Comparison of ENCODE assay signal across 20 cellular contexts in the genomic region with DNA sequence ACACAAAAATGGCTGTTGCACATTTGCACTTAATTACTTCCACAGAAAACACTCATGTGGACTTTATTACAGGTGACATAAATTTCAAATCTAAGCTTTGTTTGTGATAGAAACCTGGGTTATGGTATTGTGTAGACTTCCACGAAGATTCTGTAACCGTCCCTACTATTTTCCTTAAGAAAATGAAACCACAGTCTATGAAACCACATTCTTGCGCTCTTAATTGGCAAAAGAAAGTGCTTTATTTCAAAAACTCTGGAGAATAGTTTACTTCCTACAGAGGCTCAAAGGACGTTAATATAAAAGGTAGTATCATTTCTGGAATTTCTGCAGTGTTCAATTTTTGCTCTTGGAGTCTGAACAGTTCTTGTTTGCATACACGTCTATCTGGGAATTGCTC.
A peak's percentile ranks its signal among the peaks of the same experiment; 100 is the strongest.
DNase-seq lines count a peak whose midpoint lies in the region; ATAC-seq and TF ChIP-seq lines count a peak whose summit lies in the region.
"Had no signal": no experiment of that assay in that cellular context is flagged by ENCODE, and none has a peak within 500 bp of the region (broad histone marks: within the 10 kb centered on the region; RNA-seq: fewer than 3 reads in every experiment).

No MANE protein-coding gene starts in this region.

- CTCF ChIA-PET in A673 (lab: Charles Lee): interaction anchor here (2.9 kb wide), 1 partner anchor 34 kb away, joined by 56 read pairs; no protein-coding TSS in a partner anchor

- intact Hi-C loops in A673 (cut with micrococcal nuclease; ENCODE audit: unreplicated experiment) (loop anchor here (5.0 to 10.0 kb wide), 3 partner anchors 55 to 1418 kb away; no protein-coding TSS in a partner anchor), psoas muscle (cut with DNase I) (loop anchor here in 1 of 2 donors (5.0 kb wide), 1 partner anchor 35 kb away; no protein-coding TSS in a partner anchor)

- H3K4me3 ChIP-seq in A673 (ENCODE audit: low read depth, low read length, poor library complexity, severe bottlenecking) (peak overlapping the region; percentile 24), psoas muscle (peak overlapping the region; percentile 9)
- H3K4me3 ChIP-seq: hepatocyte, left lung had no signal

- DNase-seq in A673 (ENCODE audit: low spot score) (no peak), EH (ENCODE audit: low read depth) (peak; percentile 39), caudate nucleus (lab: John Stamatoyannopoulos, UW) (no peak), psoas muscle (no peak), cerebellar cortex (ENCODE audit: low spot score) (no peak), NCI-H2171 treated with DMSO at 0.1 percent for 48 hours (lab: John Stamatoyannopoulos, UW) (no peak)
- DNase-seq: activated CD4-positive, alpha-beta memory T cell treated with anti-CD3 and anti-CD28 coated beads, Interleukin-2, amount 10 ng/mL, durations not matched to agents 7 days and 5 days; activated CD4-positive, CD25-positive, alpha-beta regulatory T cell treated with anti-CD3 and anti-CD28 coated beads, Interleukin-2, amount 50 U/mL, for 72 hours; activated naive CD4-positive, alpha-beta T cell treated with Interleukin-2 at 50 U/mL for 16 hours; foreskin keratinocyte; HCEC 1CT; left lung; NCI-H1092; NCI-H187 treated with DMSO at 0.1 percent for 48 hours; nephron progenitor cell; substantia nigra had no signal

- H3K27me3 ChIP-seq in A673 (replicated peaks; ENCODE audit: insufficient read depth, low read depth, low read length, poor library complexity): no peaks in the 10 kb centered on the region
- no peaks in the 10 kb centered on the region for H3K27me3 ChIP-seq in psoas muscle (ENCODE audit: insufficient read depth in 3 of 3, low read length in 2 of 3)
- H3K27me3 ChIP-seq: hepatocyte, left lung had no signal

- 46 to 65% (median 51%) methylated on average over 5 of the region's 5 CpGs for WGBS in psoas muscle, 3 donors

- H3K9me3 ChIP-seq in A673 (ENCODE audit: low read depth, low read length, poor library complexity, severe bottlenecking) (no peaks in the 10 kb centered on the region), psoas muscle (no peaks in the 10 kb centered on the region)
- H3K9me3 ChIP-seq: left lung had no signal

- H3K36me3 ChIP-seq in A673 (ENCODE audit: insufficient read depth, low read length, poor library complexity, severe bottlenecking): no peaks in the 10 kb centered on the region
- H3K36me3 ChIP-seq in psoas muscle (ENCODE audit: insufficient read depth in 1 of 2, low read depth in 1 of 2): no peaks in the 10 kb centered on the region
- H3K36me3 ChIP-seq: left lung had no signal

- ATAC-seq in psoas muscle (no peak), GM21576 (IDR thresholded peaks at IDR 0.05; ENCODE audit: unreplicated experiment) (no peak)
- ATAC-seq: foreskin keratinocyte, left lung had no signal

- POLR2A ChIA-PET in A673 (lab: Charles Lee; ENCODE audit: low non-redundant PET): no interaction called here

- H3K4me1 ChIP-seq in A673 (ENCODE audit: insufficient read depth, low read length, poor library complexity, severe bottlenecking) (peaks cover 47% of the 10 kb centered on the region), psoas muscle (peaks cover 72% of the 10 kb centered on the region)
- H3K4me1 ChIP-seq: foreskin keratinocyte had no signal

- H3K27ac ChIP-seq in A673 (ENCODE audit: low read depth, low read length, poor library complexity, severe bottlenecking): peak overlapping the region; percentile 34
- peak overlapping the region; percentile 83 for H3K27ac ChIP-seq in caudate nucleus (ENCODE audit: low read depth, low read length)
- no peak overlapping the region for H3K27ac ChIP-seq in psoas muscle
- H3K27ac ChIP-seq: epithelial cell of prostate, foreskin keratinocyte, hepatocyte, HL-60 had no signal

- TF ChIP-seq CTCF in A673 (conservative IDR thresholded peaks at IDR 0.05; ENCODE audit: low read depth, low read length) (no peak), psoas muscle (IDR thresholded peaks at IDR 0.05) (no peak)

- no TSS peak for BruUV-seq in A673 (replicated peaks; lab: Mats Ljungman, UMichigan)
